ENCODE assay signal across 8 cellular contexts in the genomic region with DNA sequence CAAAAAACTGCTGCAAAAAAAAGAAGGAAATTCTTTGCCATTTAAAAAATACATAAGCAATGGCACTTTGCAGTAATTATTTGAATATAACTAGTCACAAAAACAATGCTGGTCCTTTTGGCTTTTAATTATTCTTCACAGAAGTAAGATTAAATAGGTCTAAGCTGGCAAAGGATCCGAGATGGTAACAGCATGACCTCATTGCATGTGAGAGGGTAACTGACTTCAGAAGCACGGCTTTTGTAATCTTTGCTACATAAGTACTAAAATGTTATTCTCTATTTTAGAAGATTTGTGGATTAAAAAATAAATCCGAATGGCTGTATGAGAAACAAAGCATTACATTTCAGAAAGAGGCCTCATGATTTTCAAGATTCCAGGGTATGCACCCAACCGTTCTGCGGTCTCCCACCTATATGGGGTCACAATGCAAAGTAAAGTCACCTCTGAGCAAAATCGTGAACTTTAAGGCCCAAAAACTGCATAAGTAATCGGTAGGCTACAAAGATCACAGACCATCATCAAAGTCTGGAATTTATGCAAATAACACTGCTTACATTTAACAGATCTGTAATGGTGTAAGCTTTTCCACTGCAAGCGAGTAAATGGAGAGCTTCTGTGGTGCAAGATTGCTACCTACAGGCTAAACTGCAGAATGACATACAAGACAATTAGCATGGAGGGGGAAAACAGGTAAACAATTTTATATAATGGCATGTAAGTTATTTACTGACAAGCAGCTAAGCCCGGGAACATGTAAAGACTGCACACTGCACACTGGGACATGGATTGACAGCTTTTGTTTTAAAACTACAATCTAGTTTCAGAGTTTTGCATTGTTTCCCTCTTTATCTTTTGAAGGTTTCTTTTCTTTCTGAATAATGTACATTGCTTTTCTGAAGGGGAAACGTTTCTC.
DNase-seq lines count a peak whose midpoint lies in the region; ATAC-seq and TF ChIP-seq lines count a peak whose summit lies in the region.

No MANE protein-coding gene starts in this region.

- no peak for TF ChIP-seq EP300 in ovary (IDR thresholded peaks at IDR 0.05)

- H3K36me3 ChIP-seq in prostate gland (no peaks in the 10 kb centered on the region), ovary (no peaks in the 10 kb centered on the region)

- peak; percentile 95 for ATAC-seq in GM18517 (IDR thresholded peaks at IDR 0.05; ENCODE audit: unreplicated experiment)
- peak; percentile 94 for ATAC-seq in HG02885 (IDR thresholded peaks at IDR 0.05; ENCODE audit: poor library complexity, unreplicated experiment)

- H3K4me3 ChIP-seq in foreskin fibroblast (ENCODE audit: low read depth in 1 of 2, low read length in 2 of 2), result no peak overlapping the region
- no peak overlapping the region for H3K4me3 ChIP-seq in prostate gland
- H3K4me3 ChIP-seq in ovary, result no peak overlapping the region

- DNase-seq in D341Med (ENCODE audit: low spot score), result peak; percentile 45
- DNase-seq in NCI-H146 (lab: John Stamatoyannopoulos, UW), result peak; percentile 64
- peak; percentile 38 to 70 for DNase-seq in foreskin fibroblast
- no peak for DNase-seq in prostate gland (ENCODE audit: low spot score)
- no peak for DNase-seq in ovary

- H3K27ac ChIP-seq in VCaP, result no peak overlapping the region
- H3K27ac ChIP-seq in prostate gland, result no peak overlapping the region
- H3K27ac ChIP-seq in ovary, result no peak overlapping the region

- TF ChIP-seq CTCF in VCaP (conservative IDR thresholded peaks at IDR 0.05) (peak; percentile 71), foreskin fibroblast (IDR thresholded peaks at IDR 0.05; ENCODE audit: low read depth, low read length) (peak; percentile 72), prostate gland (IDR thresholded peaks at IDR 0.05) (peak in 3 of 4 experiments; percentile 10 to 40 (median 29)), ovary (IDR thresholded peaks at IDR 0.05) (peak in 1 of 3 donors; percentile 8)

- intact Hi-C loops in prostate gland (cut with DNase I) (no loop called here), ovary (cut with DNase I) (loop anchor here in 1 of 4 donors (5.0 kb wide), 1 partner anchor 1738 kb away; no protein-coding TSS in a partner anchor)

- H3K27me3 ChIP-seq in prostate gland (replicated peaks; ENCODE audit: insufficient read depth) (no peaks in the 10 kb centered on the region), ovary (no peaks in the 10 kb centered on the region)

- WGBS in prostate gland, result 37% methylated on average over 10 of the region's 10 CpGs
- WGBS in ovary, 3 donors, result 31 to 33% (median 32%) methylated on average over 10 of the region's 10 CpGs

- H3K4me1 ChIP-seq in prostate gland (replicated peaks), result no peaks in the 10 kb centered on the region
- no peaks in the 10 kb centered on the region for H3K4me1 ChIP-seq in ovary (ENCODE audit: insufficient read depth)

- TF ChIP-seq POLR2A in prostate gland (IDR thresholded peaks at IDR 0.05) (no peak), ovary (IDR thresholded peaks at IDR 0.05) (no peak)

- H3K9me3 ChIP-seq in prostate gland (no peaks in the 10 kb centered on the region), ovary (no peaks in the 10 kb centered on the region)

Comparison
In these comparisons a context has a peak if more than half of its experiments do, and no peak if none do; other contexts are left out.
1. DNase-seq: peak in D341Med (single experiment), NCI-H146 (single experiment) and foreskin fibroblast (2 of 2); none in prostate gland (single experiment) and ovary (0 of 5).